15 cellular contexts compared by ENCODE assay signal in genomic region chr1:19369396-19370090, GRCh38. TPM values are rescaled to one million over a fixed set of nuclear protein-coding genes. Genes with fewer than 3 reads are reported as not detected.
A peak's percentile ranks its signal among the peaks of the same experiment; 100 is the strongest.
DNase-seq lines count a peak whose midpoint lies in the region; ATAC-seq and TF ChIP-seq lines count a peak whose summit lies in the region.
"Had no signal": no experiment of that assay in that cellular context is flagged by ENCODE, and none has a peak within 500 bp of the region (broad histone marks: within the 10 kb centered on the region; RNA-seq: fewer than 3 reads in every experiment).

No MANE protein-coding gene starts in this region.

- H3K4me2 ChIP-seq in osteoblast (ENCODE audit: insufficient read depth, low read length), result no peak overlapping the region

- H2AFZ ChIP-seq in osteoblast (ENCODE audit: low read length), result no peak overlapping the region

- peaks cover 87% of the 10 kb centered on the region for H3K79me2 ChIP-seq in osteoblast (ENCODE audit: insufficient read depth, low read length)

- H3K36me3 ChIP-seq in osteoblast (ENCODE audit: insufficient read depth, low read length), result peaks cover 46% of the 10 kb centered on the region

- H3K4me3 ChIP-seq in HL-60 (replicated peaks; ENCODE audit: insufficient read depth, low read length) (no peak overlapping the region), osteoblast (ENCODE audit: insufficient read depth, low read length) (no peak overlapping the region)
- H3K4me3 ChIP-seq: body of pancreas, testis had no signal

- H3K4me1 ChIP-seq in foreskin keratinocyte (peaks cover 17% of the 10 kb centered on the region), osteoblast (ENCODE audit: insufficient read depth, low read length) (peaks cover 7% of the 10 kb centered on the region)
- H3K4me1 ChIP-seq: body of pancreas had no signal

- ATAC-seq in foreskin keratinocyte, result peak; percentile 2
- no peak for ATAC-seq in GM19035 (IDR thresholded peaks at IDR 0.05; ENCODE audit: unreplicated experiment)
- ATAC-seq in HG03095 (IDR thresholded peaks at IDR 0.05; ENCODE audit: unreplicated experiment), result no peak
- ATAC-seq: body of pancreas had no signal

- H3K27ac ChIP-seq in HL-60 (replicated peaks) (peak overlapping the region; percentile 62), foreskin keratinocyte (no peak overlapping the region), osteoblast (ENCODE audit: low read depth, low read length) (no peak overlapping the region)
- H3K27ac ChIP-seq: body of pancreas, testis had no signal

- H3K9me3 ChIP-seq in osteoblast (ENCODE audit: low read depth, low read length), result no peaks in the 10 kb centered on the region
- H3K9me3 ChIP-seq: body of pancreas, testis had no signal

- H3K27me3 ChIP-seq in HL-60 (ENCODE audit: insufficient read depth, poor library complexity, severe bottlenecking), result no peaks in the 10 kb centered on the region
- no peaks in the 10 kb centered on the region for H3K27me3 ChIP-seq in foreskin keratinocyte
- H3K27me3 ChIP-seq in osteoblast (ENCODE audit: insufficient read depth, low read length), result no peaks in the 10 kb centered on the region
- H3K27me3 ChIP-seq: body of pancreas, testis had no signal

- H4K20me1 ChIP-seq in osteoblast (ENCODE audit: insufficient read depth, low read length), result peaks cover 74% of the 10 kb centered on the region

- DNase-seq in DMS79 (lab: John Stamatoyannopoulos, UW) (peak; percentile 74), HL-60 (ENCODE audit: low read depth in 1 of 2, low spot score in 1 of 2) (no peak), foreskin keratinocyte (no peak), osteoblast (ENCODE audit: insufficient read length, low spot score, missing footprints) (peak; percentile 55), NOMO-1 treated with DMSO at 0.1 percent for 48 hours (lab: John Stamatoyannopoulos, UW; ENCODE audit: unreplicated experiment) (no peak), NCI-H82 treated with DMSO at 0.1 percent for 48 hours (lab: John Stamatoyannopoulos, UW; ENCODE audit: unreplicated experiment) (no peak)
- DNase-seq: activated naive CD4-positive, alpha-beta T cell; body of pancreas; DND-41; natural killer cell; NCI-H187; NCI-H510A treated with DMSO at 0.1 percent for 48 hours; testis had no signal

- TF ChIP-seq CTCF in HL-60 (IDR thresholded peaks at IDR 0.05; ENCODE audit: insufficient read depth, low read length) (no peak), foreskin keratinocyte (conservative IDR thresholded peaks at IDR 0.05) (no peak), osteoblast (IDR thresholded peaks at IDR 0.05; ENCODE audit: extremely low read depth, low read depth, low read length) (no peak)

RNA-seq across cellular contexts. Expression of gene SLC66A1, which starts 57.4 kb away (rescaled TPM):
- 14.2 and 16.9 TPM in 2 replicates for total RNA-seq in foreskin keratinocyte
- 16.6 and 19.7 TPM in 2 replicates for polyA plus RNA-seq in foreskin keratinocyte
- 30.9 and 32.6 TPM in 2 replicates for total RNA-seq in osteoblast

RNA-seq across cellular contexts. Expression of gene AKR7A2, which starts 57.6 kb away (rescaled TPM):
- total RNA-seq in foreskin keratinocyte (53.9 and 55.8 TPM in 2 replicates), osteoblast (66.2 and 79.0 TPM in 2 replicates)
- 71.1 and 73.6 TPM in 2 replicates for polyA plus RNA-seq in foreskin keratinocyte

Comparison
In these comparisons a context has a peak if more than half of its experiments do, and no peak if none do; other contexts are left out.
1. DNase-seq: peak in DMS79 (single experiment) and osteoblast (single experiment); none in HL-60 (0 of 2), foreskin keratinocyte (0 of 2), NOMO-1 treated with DMSO at 0.1 percent for 48 hours (single experiment) and NCI-H82 treated with DMSO at 0.1 percent for 48 hours (single experiment).